2 cellular contexts compared by ENCODE assay signal in genomic region chr20:61105395-61105794, GRCh38.
TF ChIP-seq lines count a peak whose summit lies in the region.

No MANE protein-coding gene starts in this region.

TF ChIP-seq in GM23338, 12 proteins besides CTCF, POLR2A, EP300 and RAD21:
- TF ChIP-seq, protein P1, sequence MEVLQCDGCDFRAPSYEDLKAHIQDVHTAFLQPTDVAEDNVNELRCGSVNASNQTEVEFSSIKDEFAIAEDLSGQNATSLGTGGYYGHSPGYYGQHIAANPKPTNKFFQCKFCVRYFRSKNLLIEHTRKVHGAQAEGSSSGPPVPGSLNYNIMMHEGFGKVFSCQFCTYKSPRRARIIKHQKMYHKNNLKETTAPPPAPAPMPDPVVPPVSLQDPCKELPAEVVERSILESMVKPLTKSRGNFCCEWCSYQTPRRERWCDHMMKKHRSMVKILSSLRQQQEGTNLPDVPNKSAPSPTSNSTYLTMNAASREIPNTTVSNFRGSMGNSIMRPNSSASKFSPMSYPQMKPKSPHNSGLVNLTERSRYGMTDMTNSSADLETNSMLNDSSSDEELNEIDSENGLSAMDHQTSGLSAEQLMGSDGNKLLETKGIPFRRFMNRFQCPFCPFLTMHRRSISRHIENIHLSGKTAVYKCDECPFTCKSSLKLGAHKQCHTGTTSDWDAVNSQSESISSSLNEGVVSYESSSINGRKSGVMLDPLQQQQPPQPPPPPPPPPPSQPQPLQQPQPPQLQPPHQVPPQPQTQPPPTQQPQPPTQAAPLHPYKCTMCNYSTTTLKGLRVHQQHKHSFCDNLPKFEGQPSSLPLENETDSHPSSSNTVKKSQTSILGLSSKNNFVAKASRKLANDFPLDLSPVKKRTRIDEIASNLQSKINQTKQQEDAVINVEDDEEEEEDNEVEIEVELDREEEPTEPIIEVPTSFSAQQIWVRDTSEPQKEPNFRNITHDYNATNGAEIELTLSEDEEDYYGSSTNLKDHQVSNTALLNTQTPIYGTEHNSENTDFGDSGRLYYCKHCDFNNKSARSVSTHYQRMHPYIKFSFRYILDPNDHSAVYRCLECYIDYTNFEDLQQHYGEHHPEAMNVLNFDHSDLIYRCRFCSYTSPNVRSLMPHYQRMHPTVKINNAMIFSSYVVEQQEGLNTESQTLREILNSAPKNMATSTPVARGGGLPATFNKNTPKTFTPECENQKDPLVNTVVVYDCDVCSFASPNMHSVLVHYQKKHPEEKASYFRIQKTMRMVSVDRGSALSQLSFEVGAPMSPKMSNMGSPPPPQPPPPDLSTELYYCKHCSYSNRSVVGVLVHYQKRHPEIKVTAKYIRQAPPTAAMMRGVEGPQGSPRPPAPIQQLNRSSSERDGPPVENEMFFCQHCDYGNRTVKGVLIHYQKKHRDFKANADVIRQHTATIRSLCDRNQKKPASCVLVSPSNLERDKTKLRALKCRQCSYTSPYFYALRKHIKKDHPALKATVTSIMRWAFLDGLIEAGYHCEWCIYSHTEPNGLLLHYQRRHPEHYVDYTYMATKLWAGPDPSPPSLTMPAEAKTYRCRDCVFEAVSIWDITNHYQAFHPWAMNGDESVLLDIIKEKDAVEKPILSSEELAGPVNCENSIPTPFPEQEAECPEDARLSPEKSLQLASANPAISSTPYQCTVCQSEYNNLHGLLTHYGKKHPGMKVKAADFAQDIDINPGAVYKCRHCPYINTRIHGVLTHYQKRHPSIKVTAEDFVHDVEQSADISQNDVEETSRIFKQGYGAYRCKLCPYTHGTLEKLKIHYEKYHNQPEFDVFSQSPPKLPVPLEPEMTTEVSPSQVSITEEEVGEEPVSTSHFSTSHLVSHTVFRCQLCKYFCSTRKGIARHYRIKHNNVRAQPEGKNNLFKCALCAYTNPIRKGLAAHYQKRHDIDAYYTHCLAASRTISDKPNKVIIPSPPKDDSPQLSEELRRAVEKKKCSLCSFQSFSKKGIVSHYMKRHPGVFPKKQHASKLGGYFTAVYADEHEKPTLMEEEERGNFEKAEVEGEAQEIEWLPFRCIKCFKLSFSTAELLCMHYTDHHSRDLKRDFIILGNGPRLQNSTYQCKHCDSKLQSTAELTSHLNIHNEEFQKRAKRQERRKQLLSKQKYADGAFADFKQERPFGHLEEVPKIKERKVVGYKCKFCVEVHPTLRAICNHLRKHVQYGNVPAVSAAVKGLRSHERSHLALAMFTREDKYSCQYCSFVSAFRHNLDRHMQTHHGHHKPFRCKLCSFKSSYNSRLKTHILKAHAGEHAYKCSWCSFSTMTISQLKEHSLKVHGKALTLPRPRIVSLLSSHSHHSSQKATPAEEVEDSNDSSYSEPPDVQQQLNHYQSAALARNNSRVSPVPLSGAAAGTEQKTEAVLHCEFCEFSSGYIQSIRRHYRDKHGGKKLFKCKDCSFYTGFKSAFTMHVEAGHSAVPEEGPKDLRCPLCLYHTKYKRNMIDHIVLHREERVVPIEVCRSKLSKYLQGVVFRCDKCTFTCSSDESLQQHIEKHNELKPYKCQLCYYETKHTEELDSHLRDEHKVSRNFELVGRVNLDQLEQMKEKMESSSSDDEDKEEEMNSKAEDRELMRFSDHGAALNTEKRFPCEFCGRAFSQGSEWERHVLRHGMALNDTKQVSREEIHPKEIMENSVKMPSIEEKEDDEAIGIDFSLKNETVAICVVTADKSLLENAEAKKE (CRISPR knock-in tag; IDR thresholded peaks at IDR 0.05), result no peak
- TF ChIP-seq ZNF331 (CRISPR knock-in tag; IDR thresholded peaks at IDR 0.05; ENCODE audit: low read depth) (no peak), NANOG (IDR thresholded peaks at IDR 0.05; ENCODE audit: borderline replicate concordance) (no peak), STAT1 (IDR thresholded peaks at IDR 0.05; ENCODE audit: unreplicated experiment) (no peak)
- TF ChIP-seq, protein P2, sequence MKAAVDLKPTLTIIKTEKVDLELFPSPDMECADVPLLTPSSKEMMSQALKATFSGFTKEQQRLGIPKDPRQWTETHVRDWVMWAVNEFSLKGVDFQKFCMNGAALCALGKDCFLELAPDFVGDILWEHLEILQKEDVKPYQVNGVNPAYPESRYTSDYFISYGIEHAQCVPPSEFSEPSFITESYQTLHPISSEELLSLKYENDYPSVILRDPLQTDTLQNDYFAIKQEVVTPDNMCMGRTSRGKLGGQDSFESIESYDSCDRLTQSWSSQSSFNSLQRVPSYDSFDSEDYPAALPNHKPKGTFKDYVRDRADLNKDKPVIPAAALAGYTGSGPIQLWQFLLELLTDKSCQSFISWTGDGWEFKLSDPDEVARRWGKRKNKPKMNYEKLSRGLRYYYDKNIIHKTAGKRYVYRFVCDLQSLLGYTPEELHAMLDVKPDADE (IDR thresholded peaks at IDR 0.05), result no peak

TF ChIP-seq in neural cell, 6 proteins besides CTCF, POLR2A, EP300 and RAD21 (continued from another document):
- TF ChIP-seq REST (IDR thresholded peaks at IDR 0.05; ENCODE audit: borderline replicate concordance) (no peak), POLR2AphosphoS5 (IDR thresholded peaks at IDR 0.05) (no peak), TAF1 (IDR thresholded peaks at IDR 0.05; ENCODE audit: low read depth) (no peak)
TF ChIP-seq in neural cell: peak in this region for 0.
